ENCODE assay signal across 8 cellular contexts in the genomic region with DNA sequence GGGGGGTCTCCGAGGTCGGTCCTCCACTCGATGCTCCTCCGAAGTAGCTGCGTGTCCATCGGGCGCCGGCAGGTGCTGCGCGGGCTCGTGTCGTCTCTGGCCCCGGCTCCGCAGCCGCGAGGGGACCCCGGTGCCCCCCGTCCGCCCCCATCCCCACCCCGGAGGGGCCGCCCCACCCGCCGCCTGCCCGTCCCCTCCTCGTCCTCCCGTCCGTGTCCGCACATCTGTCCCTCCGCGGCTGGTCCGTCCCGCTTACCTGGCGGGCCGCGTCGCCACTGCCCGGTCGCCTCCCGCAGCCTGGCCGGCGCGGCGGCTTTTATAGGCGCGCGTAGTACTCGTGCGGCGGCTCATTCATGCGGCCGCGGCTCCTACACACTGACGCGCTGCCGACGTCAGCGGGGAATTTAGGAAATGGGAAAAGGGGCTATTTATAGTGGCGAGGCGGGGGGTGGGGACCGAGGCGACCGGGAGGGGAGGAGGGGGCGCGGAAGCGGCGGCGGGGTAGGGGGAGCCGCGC. TPM values are rescaled to one million over a fixed set of nuclear protein-coding genes. Genes with fewer than 3 reads are reported as not detected.
DNase-seq lines count a peak whose midpoint lies in the region; ATAC-seq and TF ChIP-seq lines count a peak whose summit lies in the region.

No MANE protein-coding gene starts in this region.

- no TSS peak for BruUV-seq in mammary epithelial cell (replicated peaks; lab: Mats Ljungman, UMichigan)

- intact Hi-C loops in CD4-positive, alpha-beta T cell (cut with DNase I, micrococcal nuclease): loop anchor here (5.0 to 10.0 kb wide), 6 partner anchors 104 to 351 kb away; partner anchors contain the start of genes MNT (in 1 of the 2), SGSM2 (in 1 of the 2), SMG6 (in 1 of the 2) and SRR (in 1 of the 2)
- intact Hi-C loops in mammary epithelial cell (cut with micrococcal nuclease): loop anchor here (1.0 kb wide), 1 partner anchor 9 kb away; the partner anchor contains the start of gene OVCA2

- dilution Hi-C loops in mammary epithelial cell (cut with HindIII; ENCODE audit: low sequenced_read_pairs): no loop called here

- no peaks in the 10 kb centered on the region for H3K36me3 Mint-ChIP-seq in CD4-positive, alpha-beta T cell (ENCODE audit: low read depth)

- no peak for ATAC-seq in CD4-positive, alpha-beta T cell (ENCODE audit: poor library complexity)
- no peak for ATAC-seq in HG02610 (IDR thresholded peaks at IDR 0.05; ENCODE audit: unreplicated experiment)
- ATAC-seq in HG03354 (IDR thresholded peaks at IDR 0.05; ENCODE audit: poor library complexity, severe bottlenecking, unreplicated experiment): no peak

- no peaks in the 10 kb centered on the region for H4K20me1 ChIP-seq in mammary epithelial cell (ENCODE audit: insufficient read depth, low read length)

- H3K9ac ChIP-seq in HUES6 (ENCODE audit: low read length): no peak overlapping the region
- H3K9ac ChIP-seq in mammary epithelial cell (ENCODE audit: insufficient read depth, low read length): no peak overlapping the region

- peak overlapping the region; percentile 38; the same call in 1 of the 2 replicates for H3K4me3 ChIP-seq in HUES6 (ENCODE audit: low read depth, low read length)
- peak overlapping the region; percentile 27 to 71 (median 54) for H3K4me3 ChIP-seq in mammary epithelial cell (replicated peaks in 1 of 3; ENCODE audit: insufficient read depth in 1 of 3, low read depth in 2 of 3, low read length in 3 of 3)
- H3K4me3 ChIP-seq in muscle layer of duodenum (ENCODE audit: low read depth in 1 of 2, low read length in 2 of 2): peak overlapping the region; percentile 16 to 53

- H3K4me3 Mint-ChIP-seq in CD4-positive, alpha-beta T cell: peak overlapping the region; percentile 70

- no peak for DNase-seq in CD4-positive, alpha-beta T cell
- DNase-seq in mammary epithelial cell (no peak), H4 (ENCODE audit: low spot score) (no peak)
- DNase-seq in NK-92 treated with Interleukin-12 subunit alpha and Interleukin-12 subunit beta, amount 100 ng/mL, for 24 hours (lab: John Stamatoyannopoulos, UW): no peak

- H3K27me3 Mint-ChIP-seq in CD4-positive, alpha-beta T cell: peaks cover 11% of the 10 kb centered on the region

- H3K36me3 ChIP-seq in HUES6 (ENCODE audit: control insufficient read depth, insufficient read depth, low read length) (no peaks in the 10 kb centered on the region), mammary epithelial cell (ENCODE audit: insufficient read depth, low read length) (no peaks in the 10 kb centered on the region), muscle layer of duodenum (ENCODE audit: control insufficient read depth in 1 of 2, insufficient read depth in 2 of 2, low read length in 2 of 2) (no peaks in the 10 kb centered on the region)

- H3K79me2 ChIP-seq in mammary epithelial cell (ENCODE audit: insufficient read depth, low read length): no peaks in the 10 kb centered on the region

- no peak for TF ChIP-seq CTCF in CD4-positive, alpha-beta T cell (IDR thresholded peaks at IDR 0.05)
- peak in 1 of 2 donors; percentile 9 for TF ChIP-seq CTCF in mammary epithelial cell (conservative IDR thresholded peaks at IDR 0.05 in 1 of 2, IDR thresholded peaks at IDR 0.05 in 1 of 2; ENCODE audit: extremely low read depth in 1 of 2, insufficient read depth in 1 of 2, low read depth in 1 of 2, low read length in 2 of 2)

- no peak overlapping the region for H3K27ac ChIP-seq in CD4-positive, alpha-beta T cell (ENCODE audit: low read depth, low read length)
- H3K27ac ChIP-seq in HUES6 (ENCODE audit: low read depth, low read length) (no peak overlapping the region), mammary epithelial cell (ENCODE audit: insufficient read depth, low read depth, low read length) (no peak overlapping the region), muscle layer of duodenum (ENCODE audit: low read length) (no peak overlapping the region)

- POLR2A ChIA-PET in CD4-positive, alpha-beta T cell (lab: Charles Lee): interaction anchor here (1.6 kb wide), 1 partner anchor 194 kb away, joined by 4 read pairs; no protein-coding TSS in a partner anchor

- H3K4me2 ChIP-seq in mammary epithelial cell (ENCODE audit: insufficient read depth, low read depth, low read length): peak overlapping the region; percentile 84

- H2AFZ ChIP-seq in mammary epithelial cell (ENCODE audit: low read depth, low read length): no peak overlapping the region

- H3K9me3 Mint-ChIP-seq in CD4-positive, alpha-beta T cell: no peaks in the 10 kb centered on the region

- CTCF ChIA-PET in CD4-positive, alpha-beta T cell (lab: Charles Lee): interaction anchor here (1.3 kb wide), 1 partner anchor 194 kb away, joined by 3 read pairs; no protein-coding TSS in a partner anchor
- CTCF ChIA-PET in mammary epithelial cell (lab: Charles Lee; ENCODE audit: low non-redundant PET): no interaction called here

- in situ Hi-C loops in mammary epithelial cell (cut with MboI; ENCODE audit: low sequenced_read_pairs in 2 of 2): loop anchor here in 1 of 2 donors (5.0 kb wide), 1 partner anchor 196 kb away; no protein-coding TSS in a partner anchor

- 10% methylated on average over 20 of the region's 69 CpGs for WGBS in mammary epithelial cell (ENCODE audit: low coverage, missing lambda C conversion rate)

- H3K4me1 ChIP-seq in HUES6 (ENCODE audit: control insufficient read depth, insufficient read depth, low read length) (peaks cover 14% of the 10 kb centered on the region; the same call in 1 of the 2 replicates), mammary epithelial cell (ENCODE audit: insufficient read depth, low read length) (peaks cover 24% of the 10 kb centered on the region), muscle layer of duodenum (ENCODE audit: control insufficient read depth in 1 of 2, insufficient read depth in 2 of 2, low read length in 2 of 2) (peaks cover 0 to 44% of the 10 kb centered on the region in 2 donors)

- no peak overlapping the region for H3K27ac Mint-ChIP-seq in CD4-positive, alpha-beta T cell

- no peaks in the 10 kb centered on the region for H3K9me3 ChIP-seq in CD4-positive, alpha-beta T cell (ENCODE audit: control insufficient read depth, low read length)
- no peaks in the 10 kb centered on the region for H3K9me3 ChIP-seq in HUES6 (ENCODE audit: control insufficient read depth, insufficient read depth, low read depth, low read length)
- no peaks in the 10 kb centered on the region for H3K9me3 ChIP-seq in mammary epithelial cell (replicated peaks; ENCODE audit: insufficient read depth, low read length)
- H3K9me3 ChIP-seq in muscle layer of duodenum (ENCODE audit: control insufficient read depth in 1 of 2, low read length in 2 of 2): no peaks in the 10 kb centered on the region

- H3K4me1 Mint-ChIP-seq in CD4-positive, alpha-beta T cell (ENCODE audit: low read depth): peaks cover 36% of the 10 kb centered on the region

- H3K27me3 ChIP-seq in CD4-positive, alpha-beta T cell (ENCODE audit: control insufficient read depth, insufficient read depth, low read length): peaks cover 11% of the 10 kb centered on the region
- H3K27me3 ChIP-seq in HUES6 (ENCODE audit: control insufficient read depth, insufficient read depth, low read length) (peaks cover 84% of the 10 kb centered on the region), mammary epithelial cell (ENCODE audit: insufficient read depth, low read length) (no peaks in the 10 kb centered on the region), muscle layer of duodenum (ENCODE audit: low read depth, low read length) (peaks cover 7% of the 10 kb centered on the region)

RNA-seq across cellular contexts. Expression of gene HIC1, which starts 4.0 kb away (rescaled TPM):
- total RNA-seq in CD4-positive, alpha-beta T cell: 1 to 10 TPM; 2.4 to 3.0 TPM
- 1 to 10 TPM in 1 of 2 donors, under 1 TPM in 1; 0.67 to 1.3 TPM for total RNA-seq in mammary epithelial cell
- polyA plus RNA-seq in mammary epithelial cell: 0.20 TPM
- polyA minus RNA-seq in mammary epithelial cell: not detected
- 0.08 TPM in 1 of 2 replicates, not detected in the other for total RNA-seq in H4 (2014; rRNA removed; shearing (Covaris generic))

RNA-seq across cellular contexts. Expression of gene OVCA2, which starts 9.1 kb away (rescaled TPM):
- total RNA-seq in CD4-positive, alpha-beta T cell: 10 to 100 TPM; 34.4 to 35.1 TPM
- 10 to 100 TPM; 44.1 to 65.7 TPM for total RNA-seq in mammary epithelial cell
- polyA plus RNA-seq in mammary epithelial cell: 68.4 TPM
- polyA minus RNA-seq in mammary epithelial cell: 28.3 TPM
- total RNA-seq in H4 (2014; rRNA removed; shearing (Covaris generic)): 40.3 and 49.8 TPM in 2 replicates

RNA-seq across cellular contexts. Expression of gene DPH1, which starts 21.0 kb away (rescaled TPM):
- 100 to 1,000 TPM in 1 of 2 experiments, 10 to 100 TPM in 1; 96.4 to 101 TPM for total RNA-seq in CD4-positive, alpha-beta T cell
- 10 to 100 TPM; 29.0 to 36.2 TPM for total RNA-seq in mammary epithelial cell
- 27.4 TPM for polyA plus RNA-seq in mammary epithelial cell
- 64.4 TPM for polyA minus RNA-seq in mammary epithelial cell
- total RNA-seq in H4 (2014; rRNA removed; shearing (Covaris generic)): 12.3 and 16.5 TPM in 2 replicates

RNA-seq across cellular contexts. Expression of gene RTN4RL1, which starts 25.8 kb away (rescaled TPM):
- total RNA-seq in CD4-positive, alpha-beta T cell: under 1 TPM; 0.06 to 0.11 TPM
- 1 to 10 TPM in 1 of 2 donors, under 1 TPM in 1; under 0.01 to 5.7 TPM for total RNA-seq in mammary epithelial cell
- 2.5 TPM for polyA plus RNA-seq in mammary epithelial cell
- polyA minus RNA-seq in mammary epithelial cell: 1.6 TPM
- 0.48 and 1.3 TPM in 2 replicates for total RNA-seq in H4 (2014; rRNA removed; shearing (Covaris generic))
